Comparison of ENCODE assay signal across 1 cellular context in the genomic region with DNA sequence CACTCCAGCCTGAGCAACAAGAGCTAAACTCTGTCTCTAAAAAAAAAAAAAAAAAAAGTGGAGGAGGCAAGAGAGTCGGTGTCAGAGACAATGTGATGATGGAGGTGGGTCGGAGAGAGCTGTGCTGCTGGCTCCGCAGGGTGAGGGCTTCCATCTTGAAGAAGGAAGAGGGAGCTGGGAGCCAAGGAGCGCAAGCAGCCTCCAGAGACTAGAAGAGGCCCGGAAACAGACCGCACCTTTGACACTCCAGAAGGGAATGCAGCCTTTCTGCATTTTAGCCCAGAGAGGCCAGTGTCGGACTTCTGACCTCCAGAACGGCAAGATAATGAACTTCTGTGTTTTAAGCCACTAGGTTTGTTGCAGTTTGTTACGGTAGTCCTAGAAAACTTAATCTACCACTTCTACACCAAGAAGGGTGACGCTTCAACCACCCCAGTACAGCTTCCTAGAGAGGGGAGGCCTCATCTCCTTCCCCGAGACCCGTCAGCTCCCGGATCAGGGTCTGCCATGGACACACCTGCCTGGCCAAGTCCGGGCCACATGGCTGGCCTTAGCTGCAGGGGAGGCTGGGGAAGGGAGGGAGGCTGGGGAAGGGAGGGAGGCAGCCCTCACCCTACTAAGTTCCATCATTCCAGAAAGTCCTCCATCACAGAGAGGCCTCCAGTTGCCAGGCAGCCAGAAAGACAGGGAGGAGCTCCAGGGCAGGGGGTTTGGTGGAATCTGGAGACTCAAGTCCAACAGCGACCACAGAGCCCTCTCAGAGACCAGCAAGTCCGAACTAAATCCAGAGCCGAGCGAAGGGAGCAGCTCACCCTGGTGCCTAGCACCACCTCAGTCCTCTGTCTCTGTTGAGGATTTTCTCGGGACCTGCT.
TF ChIP-seq lines count a peak whose summit lies in the region.

No MANE protein-coding gene starts in this region.

TF ChIP-seq in SK-N-SH treated with all-trans-retinoic acid at 6 μM for 48 hours, 23 proteins besides CTCF, POLR2A, EP300 and RAD21 (continued from another document):
- TF ChIP-seq TSHZ2 (CRISPR knock-in tag; IDR thresholded peaks at IDR 0.05) (no peak), TCF4 (CRISPR knock-in tag; IDR thresholded peaks at IDR 0.05; ENCODE audit: borderline replicate concordance) (no peak), ZFP3 (CRISPR knock-in tag; IDR thresholded peaks at IDR 0.05) (no peak), ZC3H10 (CRISPR knock-in tag; IDR thresholded peaks at IDR 0.05) (no peak), ZNF70 (CRISPR knock-in tag; IDR thresholded peaks at IDR 0.05) (no peak), CSDC2 (CRISPR knock-in tag; IDR thresholded peaks at IDR 0.05) (no peak), ISL1 (CRISPR knock-in tag; IDR thresholded peaks at IDR 0.05) (no peak), ARNTL (CRISPR knock-in tag; IDR thresholded peaks at IDR 0.05; ENCODE audit: borderline replicate concordance, low read depth) (no peak), ZNF8 (CRISPR knock-in tag; IDR thresholded peaks at IDR 0.05) (no peak), PPARA (CRISPR knock-in tag; IDR thresholded peaks at IDR 0.05; ENCODE audit: borderline replicate concordance) (no peak)
- TF ChIP-seq, protein P1, sequence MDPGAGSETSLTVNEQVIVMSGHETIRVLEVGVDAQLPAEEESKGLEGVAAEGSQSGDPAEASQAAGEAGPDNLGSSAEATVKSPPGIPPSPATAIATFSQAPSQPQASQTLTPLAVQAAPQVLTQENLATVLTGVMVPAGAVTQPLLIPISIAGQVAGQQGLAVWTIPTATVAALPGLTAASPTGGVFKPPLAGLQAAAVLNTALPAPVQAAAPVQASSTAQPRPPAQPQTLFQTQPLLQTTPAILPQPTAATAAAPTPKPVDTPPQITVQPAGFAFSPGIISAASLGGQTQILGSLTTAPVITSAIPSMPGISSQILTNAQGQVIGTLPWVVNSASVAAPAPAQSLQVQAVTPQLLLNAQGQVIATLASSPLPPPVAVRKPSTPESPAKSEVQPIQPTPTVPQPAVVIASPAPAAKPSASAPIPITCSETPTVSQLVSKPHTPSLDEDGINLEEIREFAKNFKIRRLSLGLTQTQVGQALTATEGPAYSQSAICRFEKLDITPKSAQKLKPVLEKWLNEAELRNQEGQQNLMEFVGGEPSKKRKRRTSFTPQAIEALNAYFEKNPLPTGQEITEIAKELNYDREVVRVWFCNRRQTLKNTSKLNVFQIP (CRISPR knock-in tag; IDR thresholded peaks at IDR 0.05; ENCODE audit: borderline replicate concordance, low read depth) = no peak
